1 cellular context compared by ENCODE assay signal in the genomic region with DNA sequence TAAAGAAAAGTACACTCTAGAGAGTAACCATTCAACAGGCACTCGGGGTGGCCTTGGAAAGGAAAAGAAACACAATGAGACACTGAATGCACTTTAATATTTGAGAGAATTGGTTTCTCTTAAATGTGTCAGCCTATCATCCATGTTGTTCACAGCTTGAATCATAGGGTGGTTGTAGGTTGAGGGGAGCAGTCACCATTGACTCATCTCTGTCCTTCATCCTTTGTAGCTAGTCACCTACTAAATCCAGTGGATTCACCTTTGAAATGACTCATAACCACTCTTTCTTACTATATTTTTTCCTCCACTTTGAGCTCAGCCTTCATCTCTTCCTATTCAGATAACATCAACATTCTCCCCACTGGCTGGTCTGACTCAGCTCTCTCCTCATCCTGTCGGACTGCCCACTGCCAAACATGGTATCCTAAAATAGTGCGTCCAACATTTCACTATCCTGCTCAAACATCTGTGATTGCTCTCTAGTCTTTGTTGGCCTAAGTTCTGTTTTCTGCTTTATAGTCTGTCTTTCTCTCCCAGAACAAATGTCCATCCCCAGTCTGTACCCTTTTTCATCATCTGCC.
TF ChIP-seq lines count a peak whose summit lies in the region.

No MANE protein-coding gene starts in this region.

TF ChIP-seq in K562, 482 proteins besides CTCF, POLR2A, EP300 and RAD21 (continued from another document):
- 0 out of 2 replicates have a peak, but pooled peaks have one; percentile 34 for TF ChIP-seq JUN (IDR thresholded peaks at IDR 0.05; ENCODE audit: borderline replicate concordance, low read depth, low read length)
- no peak for TF ChIP-seq JUN (CRISPR knock-in tag; IDR thresholded peaks at IDR 0.05; ENCODE audit: borderline replicate concordance)
- TF ChIP-seq GATAD2A (IDR thresholded peaks at IDR 0.05): no peak
- no peak for TF ChIP-seq PRMT5 (CRISPR knock-in tag; IDR thresholded peaks at IDR 0.05)
- 0 out of 2 replicates have a peak, but pooled peaks have one; percentile 31 for TF ChIP-seq MAFG (tag; conservative IDR thresholded peaks at IDR 0.05)
- TF ChIP-seq MAZ (CRISPR knock-in tag; conservative IDR thresholded peaks at IDR 0.05 in 1 of 2, IDR thresholded peaks at IDR 0.05 in 1 of 2): 0 out of 4 replicates have a peak, but pooled peaks of 1 of the 2 experiments have one; percentile 20
- TF ChIP-seq, protein P1, sequence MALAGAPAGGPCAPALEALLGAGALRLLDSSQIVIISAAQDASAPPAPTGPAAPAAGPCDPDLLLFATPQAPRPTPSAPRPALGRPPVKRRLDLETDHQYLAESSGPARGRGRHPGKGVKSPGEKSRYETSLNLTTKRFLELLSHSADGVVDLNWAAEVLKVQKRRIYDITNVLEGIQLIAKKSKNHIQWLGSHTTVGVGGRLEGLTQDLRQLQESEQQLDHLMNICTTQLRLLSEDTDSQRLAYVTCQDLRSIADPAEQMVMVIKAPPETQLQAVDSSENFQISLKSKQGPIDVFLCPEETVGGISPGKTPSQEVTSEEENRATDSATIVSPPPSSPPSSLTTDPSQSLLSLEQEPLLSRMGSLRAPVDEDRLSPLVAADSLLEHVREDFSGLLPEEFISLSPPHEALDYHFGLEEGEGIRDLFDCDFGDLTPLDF (CRISPR knock-in tag; IDR thresholded peaks at IDR 0.05): no peak
- TF ChIP-seq, protein P2, sequence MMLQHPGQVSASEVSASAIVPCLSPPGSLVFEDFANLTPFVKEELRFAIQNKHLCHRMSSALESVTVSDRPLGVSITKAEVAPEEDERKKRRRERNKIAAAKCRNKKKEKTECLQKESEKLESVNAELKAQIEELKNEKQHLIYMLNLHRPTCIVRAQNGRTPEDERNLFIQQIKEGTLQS (IDR thresholded peaks at IDR 0.05): peak; percentile 67
- TF ChIP-seq, protein P2 (CRISPR knock-in tag; conservative IDR thresholded peaks at IDR 0.05): no peak
- TF ChIP-seq, protein P3, sequence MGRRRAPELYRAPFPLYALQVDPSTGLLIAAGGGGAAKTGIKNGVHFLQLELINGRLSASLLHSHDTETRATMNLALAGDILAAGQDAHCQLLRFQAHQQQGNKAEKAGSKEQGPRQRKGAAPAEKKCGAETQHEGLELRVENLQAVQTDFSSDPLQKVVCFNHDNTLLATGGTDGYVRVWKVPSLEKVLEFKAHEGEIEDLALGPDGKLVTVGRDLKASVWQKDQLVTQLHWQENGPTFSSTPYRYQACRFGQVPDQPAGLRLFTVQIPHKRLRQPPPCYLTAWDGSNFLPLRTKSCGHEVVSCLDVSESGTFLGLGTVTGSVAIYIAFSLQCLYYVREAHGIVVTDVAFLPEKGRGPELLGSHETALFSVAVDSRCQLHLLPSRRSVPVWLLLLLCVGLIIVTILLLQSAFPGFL (CRISPR knock-in tag; IDR thresholded peaks at IDR 0.05): no peak
- TF ChIP-seq DPF2 (IDR thresholded peaks at IDR 0.05): peak; percentile 33; the same call in 1 of the 2 replicates
- peak in 1 of 2 experiments; percentile 91; a peak in 3 of 4 replicates for TF ChIP-seq SRF (CRISPR knock-in tag; IDR thresholded peaks at IDR 0.05)
- no peak for TF ChIP-seq WHSC1 (IDR thresholded peaks at IDR 0.05; ENCODE audit: low read length)
- TF ChIP-seq SMARCA5 (IDR thresholded peaks at IDR 0.05): no peak
- no peak for TF ChIP-seq ZNF780A (CRISPR knock-in tag; IDR thresholded peaks at IDR 0.05)
- TF ChIP-seq NFATC3 (IDR thresholded peaks at IDR 0.05): no peak
- 0 out of 2 replicates have a peak, but pooled peaks have one; percentile 19 for TF ChIP-seq ZNF76 (CRISPR knock-in tag; IDR thresholded peaks at IDR 0.05; ENCODE audit: borderline replicate concordance)
- TF ChIP-seq, protein P4, sequence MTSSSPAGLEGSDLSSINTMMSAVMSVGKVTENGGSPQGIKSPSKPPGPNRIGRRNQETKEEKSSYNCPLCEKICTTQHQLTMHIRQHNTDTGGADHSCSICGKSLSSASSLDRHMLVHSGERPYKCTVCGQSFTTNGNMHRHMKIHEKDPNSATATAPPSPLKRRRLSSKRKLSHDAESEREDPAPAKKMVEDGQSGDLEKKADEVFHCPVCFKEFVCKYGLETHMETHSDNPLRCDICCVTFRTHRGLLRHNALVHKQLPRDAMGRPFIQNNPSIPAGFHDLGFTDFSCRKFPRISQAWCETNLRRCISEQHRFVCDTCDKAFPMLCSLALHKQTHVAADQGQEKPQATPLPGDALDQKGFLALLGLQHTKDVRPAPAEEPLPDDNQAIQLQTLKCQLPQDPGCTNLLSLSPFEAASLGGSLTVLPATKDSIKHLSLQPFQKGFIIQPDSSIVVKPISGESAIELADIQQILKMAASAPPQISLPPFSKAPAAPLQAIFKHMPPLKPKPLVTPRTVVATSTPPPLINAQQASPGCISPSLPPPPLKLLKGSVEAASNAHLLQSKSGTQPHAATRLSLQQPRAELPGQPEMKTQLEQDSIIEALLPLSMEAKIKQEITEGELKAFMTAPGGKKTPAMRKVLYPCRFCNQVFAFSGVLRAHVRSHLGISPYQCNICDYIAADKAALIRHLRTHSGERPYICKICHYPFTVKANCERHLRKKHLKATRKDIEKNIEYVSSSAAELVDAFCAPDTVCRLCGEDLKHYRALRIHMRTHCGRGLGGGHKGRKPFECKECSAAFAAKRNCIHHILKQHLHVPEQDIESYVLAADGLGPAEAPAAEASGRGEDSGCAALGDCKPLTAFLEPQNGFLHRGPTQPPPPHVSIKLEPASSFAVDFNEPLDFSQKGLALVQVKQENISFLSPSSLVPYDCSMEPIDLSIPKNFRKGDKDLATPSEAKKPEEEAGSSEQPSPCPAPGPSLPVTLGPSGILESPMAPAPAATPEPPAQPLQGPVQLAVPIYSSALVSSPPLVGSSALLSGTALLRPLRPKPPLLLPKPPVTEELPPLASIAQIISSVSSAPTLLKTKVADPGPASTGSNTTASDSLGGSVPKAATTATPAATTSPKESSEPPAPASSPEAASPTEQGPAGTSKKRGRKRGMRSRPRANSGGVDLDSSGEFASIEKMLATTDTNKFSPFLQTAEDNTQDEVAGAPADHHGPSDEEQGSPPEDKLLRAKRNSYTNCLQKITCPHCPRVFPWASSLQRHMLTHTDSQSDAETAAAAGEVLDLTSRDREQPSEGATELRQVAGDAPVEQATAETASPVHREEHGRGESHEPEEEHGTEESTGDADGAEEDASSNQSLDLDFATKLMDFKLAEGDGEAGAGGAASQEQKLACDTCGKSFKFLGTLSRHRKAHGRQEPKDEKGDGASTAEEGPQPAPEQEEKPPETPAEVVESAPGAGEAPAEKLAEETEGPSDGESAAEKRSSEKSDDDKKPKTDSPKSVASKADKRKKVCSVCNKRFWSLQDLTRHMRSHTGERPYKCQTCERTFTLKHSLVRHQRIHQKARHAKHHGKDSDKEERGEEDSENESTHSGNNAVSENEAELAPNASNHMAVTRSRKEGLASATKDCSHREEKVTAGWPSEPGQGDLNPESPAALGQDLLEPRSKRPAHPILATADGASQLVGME (CRISPR knock-in tag; IDR thresholded peaks at IDR 0.05): no peak
- TF ChIP-seq, protein P5, sequence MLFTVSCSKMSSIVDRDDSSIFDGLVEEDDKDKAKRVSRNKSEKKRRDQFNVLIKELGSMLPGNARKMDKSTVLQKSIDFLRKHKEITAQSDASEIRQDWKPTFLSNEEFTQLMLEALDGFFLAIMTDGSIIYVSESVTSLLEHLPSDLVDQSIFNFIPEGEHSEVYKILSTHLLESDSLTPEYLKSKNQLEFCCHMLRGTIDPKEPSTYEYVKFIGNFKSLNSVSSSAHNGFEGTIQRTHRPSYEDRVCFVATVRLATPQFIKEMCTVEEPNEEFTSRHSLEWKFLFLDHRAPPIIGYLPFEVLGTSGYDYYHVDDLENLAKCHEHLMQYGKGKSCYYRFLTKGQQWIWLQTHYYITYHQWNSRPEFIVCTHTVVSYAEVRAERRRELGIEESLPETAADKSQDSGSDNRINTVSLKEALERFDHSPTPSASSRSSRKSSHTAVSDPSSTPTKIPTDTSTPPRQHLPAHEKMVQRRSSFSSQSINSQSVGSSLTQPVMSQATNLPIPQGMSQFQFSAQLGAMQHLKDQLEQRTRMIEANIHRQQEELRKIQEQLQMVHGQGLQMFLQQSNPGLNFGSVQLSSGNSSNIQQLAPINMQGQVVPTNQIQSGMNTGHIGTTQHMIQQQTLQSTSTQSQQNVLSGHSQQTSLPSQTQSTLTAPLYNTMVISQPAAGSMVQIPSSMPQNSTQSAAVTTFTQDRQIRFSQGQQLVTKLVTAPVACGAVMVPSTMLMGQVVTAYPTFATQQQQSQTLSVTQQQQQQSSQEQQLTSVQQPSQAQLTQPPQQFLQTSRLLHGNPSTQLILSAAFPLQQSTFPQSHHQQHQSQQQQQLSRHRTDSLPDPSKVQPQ (CRISPR knock-in tag; IDR thresholded peaks at IDR 0.05; ENCODE audit: borderline replicate concordance): no peak
- TF ChIP-seq ZNF77 (CRISPR knock-in tag; IDR thresholded peaks at IDR 0.05): no peak
- TF ChIP-seq, protein P6, sequence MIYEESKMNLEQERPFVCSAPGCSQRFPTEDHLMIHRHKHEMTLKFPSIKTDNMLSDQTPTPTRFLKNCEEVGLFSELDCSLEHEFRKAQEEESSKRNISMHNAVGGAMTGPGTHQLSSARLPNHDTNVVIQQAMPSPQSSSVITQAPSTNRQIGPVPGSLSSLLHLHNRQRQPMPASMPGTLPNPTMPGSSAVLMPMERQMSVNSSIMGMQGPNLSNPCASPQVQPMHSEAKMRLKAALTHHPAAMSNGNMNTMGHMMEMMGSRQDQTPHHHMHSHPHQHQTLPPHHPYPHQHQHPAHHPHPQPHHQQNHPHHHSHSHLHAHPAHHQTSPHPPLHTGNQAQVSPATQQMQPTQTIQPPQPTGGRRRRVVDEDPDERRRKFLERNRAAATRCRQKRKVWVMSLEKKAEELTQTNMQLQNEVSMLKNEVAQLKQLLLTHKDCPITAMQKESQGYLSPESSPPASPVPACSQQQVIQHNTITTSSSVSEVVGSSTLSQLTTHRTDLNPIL (CRISPR knock-in tag; IDR thresholded peaks at IDR 0.05): no peak
- TF ChIP-seq ARID1B (IDR thresholded peaks at IDR 0.05): peak; percentile 61
- peak; percentile 96 for TF ChIP-seq FOSL1 (tag; conservative IDR thresholded peaks at IDR 0.05)
- peak; percentile 58 for TF ChIP-seq CBFA2T3 (IDR thresholded peaks at IDR 0.05)
- TF ChIP-seq ZNF79 (CRISPR knock-in tag; IDR thresholded peaks at IDR 0.05; ENCODE audit: low read depth): 0 out of 2 replicates have a peak, but pooled peaks have one; percentile 52
- no peak for TF ChIP-seq PTRF (tag; IDR thresholded peaks at IDR 0.05)
- peak; percentile 57; the same call in 1 of the 2 replicates for TF ChIP-seq JUND (IDR thresholded peaks at IDR 0.05; ENCODE audit: borderline replicate concordance, low read depth, low read length)
- no peak for TF ChIP-seq JUND (tag; IDR thresholded peaks at IDR 0.05; ENCODE audit: borderline replicate concordance, low read depth, low read length)
- TF ChIP-seq HSF4 (CRISPR knock-in tag; IDR thresholded peaks at IDR 0.05; ENCODE audit: borderline replicate concordance): no peak
- TF ChIP-seq, protein P7, sequence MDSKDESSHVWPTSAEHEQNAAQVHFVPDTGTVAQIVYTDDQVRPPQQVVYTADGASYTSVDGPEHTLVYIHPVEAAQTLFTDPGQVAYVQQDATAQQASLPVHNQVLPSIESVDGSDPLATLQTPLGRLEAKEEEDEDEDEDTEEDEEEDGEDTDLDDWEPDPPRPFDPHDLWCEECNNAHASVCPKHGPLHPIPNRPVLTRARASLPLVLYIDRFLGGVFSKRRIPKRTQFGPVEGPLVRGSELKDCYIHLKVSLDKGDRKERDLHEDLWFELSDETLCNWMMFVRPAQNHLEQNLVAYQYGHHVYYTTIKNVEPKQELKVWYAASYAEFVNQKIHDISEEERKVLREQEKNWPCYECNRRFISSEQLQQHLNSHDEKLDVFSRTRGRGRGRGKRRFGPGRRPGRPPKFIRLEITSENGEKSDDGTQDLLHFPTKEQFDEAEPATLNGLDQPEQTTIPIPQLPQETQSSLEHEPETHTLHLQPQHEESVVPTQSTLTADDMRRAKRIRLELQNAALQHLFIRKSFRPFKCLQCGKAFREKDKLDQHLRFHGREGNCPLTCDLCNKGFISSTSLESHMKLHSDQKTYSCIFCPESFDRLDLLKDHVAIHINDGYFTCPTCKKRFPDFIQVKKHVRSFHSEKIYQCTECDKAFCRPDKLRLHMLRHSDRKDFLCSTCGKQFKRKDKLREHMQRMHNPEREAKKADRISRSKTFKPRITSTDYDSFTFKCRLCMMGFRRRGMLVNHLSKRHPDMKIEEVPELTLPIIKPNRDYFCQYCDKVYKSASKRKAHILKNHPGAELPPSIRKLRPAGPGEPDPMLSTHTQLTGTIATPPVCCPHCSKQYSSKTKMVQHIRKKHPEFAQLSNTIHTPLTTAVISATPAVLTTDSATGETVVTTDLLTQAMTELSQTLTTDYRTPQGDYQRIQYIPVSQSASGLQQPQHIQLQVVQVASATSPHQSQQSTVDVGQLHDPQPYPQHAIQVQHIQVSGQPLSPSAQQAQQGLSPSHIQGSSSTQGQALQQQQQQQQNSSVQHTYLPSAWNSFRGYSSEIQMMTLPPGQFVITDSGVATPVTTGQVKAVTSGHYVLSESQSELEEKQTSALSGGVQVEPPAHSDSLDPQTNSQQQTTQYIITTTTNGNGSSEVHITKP (IDR thresholded peaks at IDR 0.05; ENCODE audit: partially characterized antibody): peak; percentile 54
- TF ChIP-seq, protein P8, sequence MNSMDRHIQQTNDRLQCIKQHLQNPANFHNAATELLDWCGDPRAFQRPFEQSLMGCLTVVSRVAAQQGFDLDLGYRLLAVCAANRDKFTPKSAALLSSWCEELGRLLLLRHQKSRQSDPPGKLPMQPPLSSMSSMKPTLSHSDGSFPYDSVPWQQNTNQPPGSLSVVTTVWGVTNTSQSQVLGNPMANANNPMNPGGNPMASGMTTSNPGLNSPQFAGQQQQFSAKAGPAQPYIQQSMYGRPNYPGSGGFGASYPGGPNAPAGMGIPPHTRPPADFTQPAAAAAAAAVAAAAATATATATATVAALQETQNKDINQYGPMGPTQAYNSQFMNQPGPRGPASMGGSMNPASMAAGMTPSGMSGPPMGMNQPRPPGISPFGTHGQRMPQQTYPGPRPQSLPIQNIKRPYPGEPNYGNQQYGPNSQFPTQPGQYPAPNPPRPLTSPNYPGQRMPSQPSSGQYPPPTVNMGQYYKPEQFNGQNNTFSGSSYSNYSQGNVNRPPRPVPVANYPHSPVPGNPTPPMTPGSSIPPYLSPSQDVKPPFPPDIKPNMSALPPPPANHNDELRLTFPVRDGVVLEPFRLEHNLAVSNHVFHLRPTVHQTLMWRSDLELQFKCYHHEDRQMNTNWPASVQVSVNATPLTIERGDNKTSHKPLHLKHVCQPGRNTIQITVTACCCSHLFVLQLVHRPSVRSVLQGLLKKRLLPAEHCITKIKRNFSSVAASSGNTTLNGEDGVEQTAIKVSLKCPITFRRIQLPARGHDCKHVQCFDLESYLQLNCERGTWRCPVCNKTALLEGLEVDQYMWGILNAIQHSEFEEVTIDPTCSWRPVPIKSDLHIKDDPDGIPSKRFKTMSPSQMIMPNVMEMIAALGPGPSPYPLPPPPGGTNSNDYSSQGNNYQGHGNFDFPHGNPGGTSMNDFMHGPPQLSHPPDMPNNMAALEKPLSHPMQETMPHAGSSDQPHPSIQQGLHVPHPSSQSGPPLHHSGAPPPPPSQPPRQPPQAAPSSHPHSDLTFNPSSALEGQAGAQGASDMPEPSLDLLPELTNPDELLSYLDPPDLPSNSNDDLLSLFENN (IDR thresholded peaks at IDR 0.05; ENCODE audit: low read depth in 2 of 2, low read length in 2 of 2): no peak
